In genomic region chr13:46622013-46622917, GRCh38 we compare ENCODE assay signal across 1 cellular context.
TF ChIP-seq lines count a peak whose summit lies in the region.

No MANE protein-coding gene starts in this region.

TF ChIP-seq in IMR-90, 13 proteins besides CTCF, POLR2A, EP300 and RAD21 (continued from another document):
- TF ChIP-seq MAZ (IDR thresholded peaks at IDR 0.05; ENCODE audit: borderline replicate concordance, low read depth, low read length) (no peak), BHLHE40 (IDR thresholded peaks at IDR 0.05; ENCODE audit: low read depth, low read length) (no peak)
- TF ChIP-seq, protein P1, sequence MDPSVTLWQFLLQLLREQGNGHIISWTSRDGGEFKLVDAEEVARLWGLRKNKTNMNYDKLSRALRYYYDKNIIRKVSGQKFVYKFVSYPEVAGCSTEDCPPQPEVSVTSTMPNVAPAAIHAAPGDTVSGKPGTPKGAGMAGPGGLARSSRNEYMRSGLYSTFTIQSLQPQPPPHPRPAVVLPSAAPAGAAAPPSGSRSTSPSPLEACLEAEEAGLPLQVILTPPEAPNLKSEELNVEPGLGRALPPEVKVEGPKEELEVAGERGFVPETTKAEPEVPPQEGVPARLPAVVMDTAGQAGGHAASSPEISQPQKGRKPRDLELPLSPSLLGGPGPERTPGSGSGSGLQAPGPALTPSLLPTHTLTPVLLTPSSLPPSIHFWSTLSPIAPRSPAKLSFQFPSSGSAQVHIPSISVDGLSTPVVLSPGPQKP (IDR thresholded peaks at IDR 0.05; ENCODE audit: borderline replicate concordance, low read depth, low read length) = no peak
- TF ChIP-seq, protein P2, sequence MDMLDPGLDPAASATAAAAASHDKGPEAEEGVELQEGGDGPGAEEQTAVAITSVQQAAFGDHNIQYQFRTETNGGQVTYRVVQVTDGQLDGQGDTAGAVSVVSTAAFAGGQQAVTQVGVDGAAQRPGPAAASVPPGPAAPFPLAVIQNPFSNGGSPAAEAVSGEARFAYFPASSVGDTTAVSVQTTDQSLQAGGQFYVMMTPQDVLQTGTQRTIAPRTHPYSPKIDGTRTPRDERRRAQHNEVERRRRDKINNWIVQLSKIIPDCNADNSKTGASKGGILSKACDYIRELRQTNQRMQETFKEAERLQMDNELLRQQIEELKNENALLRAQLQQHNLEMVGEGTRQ (IDR thresholded peaks at IDR 0.05; ENCODE audit: low read depth, low read length) = no peak
